1 cellular context compared by ENCODE assay signal in the genomic region with DNA sequence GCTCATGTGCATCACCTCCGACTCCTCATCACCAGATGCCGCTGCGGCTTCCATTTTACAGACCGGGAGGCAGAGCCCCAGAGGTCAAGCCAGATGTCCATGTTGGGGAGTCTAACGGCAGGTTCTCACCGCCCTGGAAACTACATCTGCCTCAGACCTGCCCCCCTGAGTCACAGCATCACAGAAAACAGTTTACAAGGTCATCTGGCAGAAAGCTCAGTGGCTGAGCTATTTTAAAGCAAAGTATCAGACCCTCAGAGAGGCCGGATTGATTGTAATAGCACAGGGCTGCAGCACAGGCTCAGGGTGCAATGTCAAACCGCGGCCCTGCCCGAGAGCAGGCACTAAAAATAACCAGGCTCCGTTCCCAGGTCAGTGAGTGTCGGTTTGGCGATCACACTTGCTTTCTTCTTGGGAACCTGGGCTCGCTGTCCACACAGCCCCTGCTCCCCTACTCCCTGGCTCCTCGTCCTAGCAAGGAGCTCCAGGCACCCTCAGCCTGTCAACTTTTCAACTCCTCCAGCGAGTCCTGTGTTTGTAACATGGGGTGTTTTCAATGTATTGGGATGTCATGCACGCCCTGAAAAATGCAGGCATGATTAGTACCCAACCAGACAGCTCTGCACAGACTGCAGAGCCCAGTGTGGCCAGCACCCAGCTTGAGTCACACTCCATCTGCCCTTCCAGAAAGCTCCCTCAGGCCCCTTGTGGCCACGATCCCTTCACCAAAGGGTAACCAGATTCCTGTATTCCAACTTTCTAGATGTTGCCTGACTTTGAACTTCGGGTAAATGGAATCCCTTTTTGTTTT.
TF ChIP-seq lines count a peak whose summit lies in the region.

No MANE protein-coding gene starts in this region.

TF ChIP-seq in SK-N-SH, 30 proteins besides CTCF, POLR2A, EP300 and RAD21:
- TF ChIP-seq RFX5 (IDR thresholded peaks at IDR 0.05; ENCODE audit: low read length) (no peak), GATA2 (CRISPR knock-in tag; IDR thresholded peaks at IDR 0.05) (no peak), NRF1 (IDR thresholded peaks at IDR 0.05; ENCODE audit: low read depth, low read length) (no peak), GABPA (IDR thresholded peaks at IDR 0.05; ENCODE audit: low read depth) (no peak), SIN3A (IDR thresholded peaks at IDR 0.05; ENCODE audit: borderline replicate concordance, low read depth, low read length) (no peak), JUND (IDR thresholded peaks at IDR 0.05) (no peak), YY1 (IDR thresholded peaks at IDR 0.05; ENCODE audit: low read depth) (no peak)
- TF ChIP-seq, protein P1, sequence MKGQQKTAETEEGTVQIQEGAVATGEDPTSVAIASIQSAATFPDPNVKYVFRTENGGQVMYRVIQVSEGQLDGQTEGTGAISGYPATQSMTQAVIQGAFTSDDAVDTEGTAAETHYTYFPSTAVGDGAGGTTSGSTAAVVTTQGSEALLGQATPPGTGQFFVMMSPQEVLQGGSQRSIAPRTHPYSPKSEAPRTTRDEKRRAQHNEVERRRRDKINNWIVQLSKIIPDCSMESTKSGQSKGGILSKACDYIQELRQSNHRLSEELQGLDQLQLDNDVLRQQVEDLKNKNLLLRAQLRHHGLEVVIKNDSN (IDR thresholded peaks at IDR 0.05; ENCODE audit: borderline replicate concordance, low read depth) = no peak
- TF ChIP-seq, protein P2, sequence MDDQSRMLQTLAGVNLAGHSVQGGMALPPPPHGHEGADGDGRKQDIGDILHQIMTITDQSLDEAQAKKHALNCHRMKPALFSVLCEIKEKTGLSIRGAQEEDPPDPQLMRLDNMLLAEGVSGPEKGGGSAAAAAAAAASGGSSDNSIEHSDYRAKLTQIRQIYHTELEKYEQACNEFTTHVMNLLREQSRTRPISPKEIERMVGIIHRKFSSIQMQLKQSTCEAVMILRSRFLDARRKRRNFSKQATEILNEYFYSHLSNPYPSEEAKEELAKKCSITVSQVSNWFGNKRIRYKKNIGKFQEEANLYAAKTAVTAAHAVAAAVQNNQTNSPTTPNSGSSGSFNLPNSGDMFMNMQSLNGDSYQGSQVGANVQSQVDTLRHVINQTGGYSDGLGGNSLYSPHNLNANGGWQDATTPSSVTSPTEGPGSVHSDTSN (IDR thresholded peaks at IDR 0.05) = no peak
- TF ChIP-seq, protein P3, sequence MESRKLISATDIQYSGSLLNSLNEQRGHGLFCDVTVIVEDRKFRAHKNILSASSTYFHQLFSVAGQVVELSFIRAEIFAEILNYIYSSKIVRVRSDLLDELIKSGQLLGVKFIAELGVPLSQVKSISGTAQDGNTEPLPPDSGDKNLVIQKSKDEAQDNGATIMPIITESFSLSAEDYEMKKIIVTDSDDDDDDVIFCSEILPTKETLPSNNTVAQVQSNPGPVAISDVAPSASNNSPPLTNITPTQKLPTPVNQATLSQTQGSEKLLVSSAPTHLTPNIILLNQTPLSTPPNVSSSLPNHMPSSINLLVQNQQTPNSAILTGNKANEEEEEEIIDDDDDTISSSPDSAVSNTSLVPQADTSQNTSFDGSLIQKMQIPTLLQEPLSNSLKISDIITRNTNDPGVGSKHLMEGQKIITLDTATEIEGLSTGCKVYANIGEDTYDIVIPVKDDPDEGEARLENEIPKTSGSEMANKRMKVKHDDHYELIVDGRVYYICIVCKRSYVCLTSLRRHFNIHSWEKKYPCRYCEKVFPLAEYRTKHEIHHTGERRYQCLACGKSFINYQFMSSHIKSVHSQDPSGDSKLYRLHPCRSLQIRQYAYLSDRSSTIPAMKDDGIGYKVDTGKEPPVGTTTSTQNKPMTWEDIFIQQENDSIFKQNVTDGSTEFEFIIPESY (IDR thresholded peaks at IDR 0.05; ENCODE audit: borderline replicate concordance, low read depth) = no peak
- TF ChIP-seq, protein P4, sequence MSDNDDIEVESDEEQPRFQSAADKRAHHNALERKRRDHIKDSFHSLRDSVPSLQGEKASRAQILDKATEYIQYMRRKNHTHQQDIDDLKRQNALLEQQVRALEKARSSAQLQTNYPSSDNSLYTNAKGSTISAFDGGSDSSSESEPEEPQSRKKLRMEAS (IDR thresholded peaks at IDR 0.05; ENCODE audit: low read depth) = no peak
